12 cellular contexts compared by ENCODE assay signal in genomic region chr13:20129076-20129475, GRCh38. TPM values are rescaled to one million over a fixed set of nuclear protein-coding genes. Genes with fewer than 3 reads are reported as not detected.
DNase-seq lines count a peak whose midpoint lies in the region; ATAC-seq and TF ChIP-seq lines count a peak whose summit lies in the region.
"Had no signal": no experiment of that assay in that cellular context is flagged by ENCODE, and none has a peak within 500 bp of the region (broad histone marks: within the 10 kb centered on the region; RNA-seq: fewer than 3 reads in every experiment).

No MANE protein-coding gene starts in this region.

- peak overlapping the region; percentile 98 for H3K4me2 ChIP-seq in PC-9

- H3K9me3 ChIP-seq in PC-9 (ENCODE audit: insufficient read depth, low read depth) (no peaks in the 10 kb centered on the region), lower lobe of right lung (no peaks in the 10 kb centered on the region)
- H3K9me3 ChIP-seq: mucosa of descending colon had no signal

- intact Hi-C loops in PC-9 (cut with micrococcal nuclease; ENCODE audit: unreplicated experiment) (loop anchor here (5.0 to 10.0 kb wide), 2 partner anchors 33 to 524 kb away; partner anchors contain the start of gene GJA3), lower lobe of right lung (cut with DNase I) (no loop called here)
- intact Hi-C loops in activated CD8-positive, alpha-beta T cell treated with anti-CD3 and anti-CD28 coated beads for 36 hours (cut with micrococcal nuclease), result loop anchor here (5.0 kb wide), 1 partner anchor 33 kb away; the partner anchor contains the start of gene GJA3

- 0 out of 2 replicates have a peak, but pooled peaks cover 10% of the 10 kb centered on the region for H3K4me1 ChIP-seq in PC-9 (replicated peaks; ENCODE audit: insufficient read depth)
- H3K4me1 ChIP-seq in lower lobe of right lung, result peaks cover 12% of the 10 kb centered on the region

- H3K27ac Mint-ChIP-seq in stimulated activated effector memory CD8-positive, alpha-beta T cell treated with anti-CD3 and anti-CD28 coated beads, Interleukin-12 subunit alpha, Interleukin-12 subunit beta, amount 100 ng/mL, for 72 hours, result no peak overlapping the region
- no peak overlapping the region for H3K27ac Mint-ChIP-seq in activated CD8-positive, alpha-beta T cell treated with anti-CD3 and anti-CD28 coated beads for 36 hours

- ATAC-seq in lower lobe of right lung, result no peak
- no peak for ATAC-seq in stimulated activated effector memory CD8-positive, alpha-beta T cell treated with anti-CD3 and anti-CD28 coated beads, Interleukin-12 subunit alpha, Interleukin-12 subunit beta, amount 100 ng/mL, for 72 hours
- ATAC-seq in activated CD8-positive, alpha-beta T cell treated with anti-CD3 and anti-CD28 coated beads for 36 hours, result no peak

- peaks cover 7% of the 10 kb centered on the region; the same call in 1 of the 2 replicates for H3F3A ChIP-seq in PC-9 (ENCODE audit: insufficient read depth, low read depth)

- peak overlapping the region; percentile 55 for H3K4me3 Mint-ChIP-seq in stimulated activated effector memory CD8-positive, alpha-beta T cell treated with anti-CD3 and anti-CD28 coated beads, Interleukin-12 subunit alpha, Interleukin-12 subunit beta, amount 100 ng/mL, for 72 hours
- no peak overlapping the region for H3K4me3 Mint-ChIP-seq in activated CD8-positive, alpha-beta T cell treated with anti-CD3 and anti-CD28 coated beads for 36 hours

- peaks cover 6% of the 10 kb centered on the region for H3K4me1 Mint-ChIP-seq in stimulated activated effector memory CD8-positive, alpha-beta T cell treated with anti-CD3 and anti-CD28 coated beads, Interleukin-12 subunit alpha, Interleukin-12 subunit beta, amount 100 ng/mL, for 72 hours
- no peaks in the 10 kb centered on the region for H3K4me1 Mint-ChIP-seq in activated CD8-positive, alpha-beta T cell treated with anti-CD3 and anti-CD28 coated beads for 36 hours (ENCODE audit: low read depth)

- H3K36me3 ChIP-seq in H7 (replicated peaks; ENCODE audit: control insufficient read depth, insufficient read depth, low read length) (no peaks in the 10 kb centered on the region), PC-9 (ENCODE audit: low read depth) (no peaks in the 10 kb centered on the region), lower lobe of right lung (no peaks in the 10 kb centered on the region)

- H3K79me2 ChIP-seq in PC-9 (ENCODE audit: low read depth), result no peaks in the 10 kb centered on the region

- H3K27me3 ChIP-seq in H7 (ENCODE audit: control insufficient read depth, insufficient read depth, low read length) (peaks cover 31% of the 10 kb centered on the region), PC-9 (ENCODE audit: insufficient read depth, low read depth) (no peaks in the 10 kb centered on the region), lower lobe of right lung (ENCODE audit: low read depth) (peaks cover 31% of the 10 kb centered on the region)

- H3K27ac ChIP-seq in PC-9 (no peak overlapping the region), lower lobe of right lung (no peak overlapping the region)

- CTCF ChIA-PET in PC-9 (lab: Charles Lee) (no interaction called here), HEK293T (lab: Yijun Ruan, JAX) (interaction anchor here (1.9 kb wide), 1 partner anchor 12 kb away, joined by 4 read pairs; no protein-coding TSS in a partner anchor)
- CTCF ChIA-PET in activated CD8-positive, alpha-beta T cell treated with anti-CD3 and anti-CD28 coated beads for 36 hours (lab: Charles Lee), result interaction anchor here (1.8 to 3.4 kb wide), 4 partner anchors 11 to 34 kb away, joined by 6 to 33 read pairs (median 12); no protein-coding TSS in a partner anchor

- peak overlapping the region; percentile 99 for H2AFZ ChIP-seq in PC-9

- peaks cover 21% of the 10 kb centered on the region for H3K27me3 Mint-ChIP-seq in activated CD8-positive, alpha-beta T cell treated with anti-CD3 and anti-CD28 coated beads for 36 hours

- POLR2A ChIA-PET in PC-9 (lab: Charles Lee; ENCODE audit: unreplicated experiment), result no interaction called here
- POLR2A ChIA-PET in HEK293T (lab: Yijun Ruan, JAX), result interaction anchor here (0.6 to 3.0 kb wide), 2 partner anchors 10 to 31 kb away, joined by 4 to 18 read pairs; partner anchors contain the start of gene GJA3
- POLR2A ChIA-PET in activated CD8-positive, alpha-beta T cell treated with anti-CD3 and anti-CD28 coated beads for 36 hours (lab: Charles Lee), result no interaction called here

- no TSS peak for BruUV-seq in PC-9 (replicated peaks; lab: Mats Ljungman, UMichigan)

- peak; percentile 23 for DNase-seq in H7
- DNase-seq in PC-9, result no peak
- DNase-seq in lower lobe of right lung, result no peak
- DNase-seq in stimulated activated effector memory CD8-positive, alpha-beta T cell treated with anti-CD3 and anti-CD28 coated beads, Interleukin-12 subunit alpha, Interleukin-12 subunit beta, amount 100 ng/mL, for 72 hours (ENCODE audit: low spot score in 2 of 2), result no peak
- no peak for DNase-seq in HEK293T (ENCODE audit: extremely low spot score)
- no peak for DNase-seq in activated CD4-positive, alpha-beta T cell treated with anti-CD3 and anti-CD28 coated beads, Interleukin-2, amount 50 U/mL, for 48 hours
- DNase-seq in activated CD8-positive, alpha-beta T cell treated with anti-CD3 and anti-CD28 coated beads for 36 hours, result no peak
- DNase-seq: Karpas-422, NCI-H2029, NCI-H748 treated with DMSO at 0.1 percent for 48 hours, SHP77 had no signal

- H3K9me3 Mint-ChIP-seq in stimulated activated effector memory CD8-positive, alpha-beta T cell treated with anti-CD3 and anti-CD28 coated beads, Interleukin-12 subunit alpha, Interleukin-12 subunit beta, amount 100 ng/mL, for 72 hours, result no peaks in the 10 kb centered on the region
- no peaks in the 10 kb centered on the region for H3K9me3 Mint-ChIP-seq in activated CD8-positive, alpha-beta T cell treated with anti-CD3 and anti-CD28 coated beads for 36 hours

- H3K9me2 ChIP-seq in PC-9 (ENCODE audit: insufficient read depth), result no peaks in the 10 kb centered on the region

- peak overlapping the region; percentile 65; the same call in 1 of the 2 replicates for H3K4me3 ChIP-seq in H7 (ENCODE audit: insufficient read depth, low read depth, low read length)
- H3K4me3 ChIP-seq in PC-9, result peak overlapping the region; percentile 72; the same call in 1 of the 2 replicates
- peak overlapping the region; percentile 57 for H3K4me3 ChIP-seq in lower lobe of right lung
- H3K4me3 ChIP-seq: mucosa of descending colon had no signal

- no peaks in the 10 kb centered on the region for H3K36me3 Mint-ChIP-seq in stimulated activated effector memory CD8-positive, alpha-beta T cell treated with anti-CD3 and anti-CD28 coated beads, Interleukin-12 subunit alpha, Interleukin-12 subunit beta, amount 100 ng/mL, for 72 hours
- no peaks in the 10 kb centered on the region for H3K36me3 Mint-ChIP-seq in activated CD8-positive, alpha-beta T cell treated with anti-CD3 and anti-CD28 coated beads for 36 hours (ENCODE audit: low read depth)

- TF ChIP-seq CTCF in PC-9 (conservative IDR thresholded peaks at IDR 0.05) (no peak), lower lobe of right lung (IDR thresholded peaks at IDR 0.05) (no peak)
- no peak for TF ChIP-seq CTCF in activated CD8-positive, alpha-beta T cell treated with anti-CD3 and anti-CD28 coated beads for 36 hours (IDR thresholded peaks at IDR 0.05)

- H4K20me1 ChIP-seq in PC-9 (ENCODE audit: insufficient read depth), result no peaks in the 10 kb centered on the region

TF ChIP-seq in HEK293T, 16 proteins besides CTCF, POLR2A, EP300 and RAD21:
- TF ChIP-seq NFRKB (IDR thresholded peaks at IDR 0.05), result no peak
- TF ChIP-seq HDGF (IDR thresholded peaks at IDR 0.05; ENCODE audit: borderline replicate concordance), result no peak
- TF ChIP-seq FOXA1 (IDR thresholded peaks at IDR 0.05), result no peak
- no peak for TF ChIP-seq SP1 (IDR thresholded peaks at IDR 0.05)
- TF ChIP-seq ELF4 (IDR thresholded peaks at IDR 0.05), result no peak

RNA-seq across cellular contexts. Expression of gene GJA3, which starts 31.8 kb away (rescaled TPM):
- 0.03 and 0.15 TPM in 2 replicates for total RNA-seq in H7 (2014; rRNA removed; shearing (Covaris generic))
- total RNA-seq in PC-9 (2021) (0.15 TPM in 1 of 2 replicates, not detected in the other), lower lobe of right lung (not detected)
- under 1 TPM; 0.32 to 0.51 TPM for total RNA-seq in activated CD8-positive, alpha-beta T cell treated with anti-CD3 and anti-CD28 coated beads for 36 hours
- total RNA-seq: mucosa of descending colon had no signal
